Comparison of ENCODE assay signal across 9 cellular contexts in genomic region chr1:201676061-201676644, GRCh38.
DNase-seq lines count a peak whose midpoint lies in the region; ATAC-seq, FAIRE-seq and TF ChIP-seq lines count a peak whose summit lies in the region.
"Had no signal": no experiment of that assay in that cellular context is flagged by ENCODE, and none has a peak within 500 bp of the region (broad histone marks: within the 10 kb centered on the region; RNA-seq: fewer than 3 reads in every experiment).

No MANE protein-coding gene starts in this region.

- no peaks in the 10 kb centered on the region for H3K36me3 Mint-ChIP-seq in activated CD8-positive, alpha-beta T cell treated with anti-CD3 and anti-CD28 coated beads, Interleukin-2, amount 10 ng/mL, durations not matched to agents 7 days and 5 days (ENCODE audit: low read depth)

- ATAC-seq in Right ventricle myocardium inferior (peak; percentile 59), K562 (peak; percentile 67), GM19328 (IDR thresholded peaks at IDR 0.05; ENCODE audit: unreplicated experiment) (no peak), GM18519 (IDR thresholded peaks at IDR 0.05; ENCODE audit: low FRiP score, unreplicated experiment) (no peak)
- no peak for ATAC-seq in activated CD8-positive, alpha-beta T cell treated with anti-CD3 and anti-CD28 coated beads, Interleukin-2, amount 10 ng/mL, durations not matched to agents 7 days and 5 days
- ATAC-seq: T-cell had no signal

- no peak overlapping the region for H3K27ac Mint-ChIP-seq in activated CD8-positive, alpha-beta T cell treated with anti-CD3 and anti-CD28 coated beads, Interleukin-2, amount 10 ng/mL, durations not matched to agents 7 days and 5 days
- H3K27ac Mint-ChIP-seq: T-cell had no signal

- DNase-seq in Right ventricle myocardium inferior (ENCODE audit: missing footprints) (no peak), cardiac septum (ENCODE audit: low spot score) (no peak), K562 (ENCODE audit: extremely low read depth in 1 of 4, low spot score in 3 of 4) (peak in 1 of 4 experiments; percentile 28), kidney tubule cell (ENCODE audit: low spot score) (peak; percentile 50), vagina (ENCODE audit: extremely low spot score in 2 of 2) (no peak)
- no peak for DNase-seq in activated CD8-positive, alpha-beta T cell treated with anti-CD3 and anti-CD28 coated beads, Interleukin-2, amount 10 ng/mL, durations not matched to agents 7 days and 5 days
- DNase-seq: T-cell had no signal

- H3K4me1 ChIP-seq in K562 (replicated peaks in 1 of 2; ENCODE audit: control insufficient read depth in 2 of 2, insufficient read depth in 2 of 2, low read length in 2 of 2) (peaks cover 3 to 18% of the 10 kb centered on the region in 2 experiments; a peak in 4 of 5 replicates), vagina (peaks cover 24% of the 10 kb centered on the region)

- peak overlapping the region in 1 of 2 experiments; percentile 57; a peak in 2 of 4 replicates for H3K9ac ChIP-seq in K562 (ENCODE audit: insufficient read depth in 1 of 2, low read depth in 2 of 2, low read length in 2 of 2)

- TF ChIP-seq CTCF in K562 (IDR thresholded peaks at IDR 0.05 in 2 of 3, conservative IDR thresholded peaks at IDR 0.05 in 1 of 3; ENCODE audit: insufficient read depth in 2 of 3, low read depth in 1 of 3, low read length in 3 of 3), result no peak
- TF ChIP-seq CTCF in vagina (IDR thresholded peaks at IDR 0.05), result no peak

- H3K9me1 ChIP-seq in K562 (ENCODE audit: control insufficient read depth, insufficient read depth, low read length), result no peaks in the 10 kb centered on the region

- TF ChIP-seq EP300 in K562 (IDR thresholded peaks at IDR 0.05; ENCODE audit: low read length), result no peak

- peaks cover 4% of the 10 kb centered on the region for H3K9me3 Mint-ChIP-seq in activated CD8-positive, alpha-beta T cell treated with anti-CD3 and anti-CD28 coated beads, Interleukin-2, amount 10 ng/mL, durations not matched to agents 7 days and 5 days (ENCODE audit: insufficient read depth)

- no peaks in the 10 kb centered on the region for H3K36me3 ChIP-seq in K562 (ENCODE audit: control insufficient read depth, insufficient read depth, low read length)
- no peaks in the 10 kb centered on the region for H3K36me3 ChIP-seq in vagina

- CTCF ChIA-PET in K562 (lab: Yijun Ruan, JAX; ENCODE audit: low intra/inter-chr PET ratio), result no interaction called here
- CTCF ChIA-PET in activated CD8-positive, alpha-beta T cell treated with anti-CD3 and anti-CD28 coated beads, Interleukin-2, amount 10 ng/mL, durations not matched to agents 7 days and 5 days (lab: Charles Lee), result interaction anchor here (1.9 kb wide), 1 partner anchor 27 kb away, joined by 4 read pairs; no protein-coding TSS in a partner anchor

- H3K9me3 ChIP-seq in K562 (replicated peaks; ENCODE audit: control insufficient read depth, insufficient read depth, low read depth, low read length) (no peaks in the 10 kb centered on the region; the same call in 1 of the 2 replicates), vagina (no peaks in the 10 kb centered on the region)

- no peak for TF ChIP-seq POLR2A in K562 (conservative IDR thresholded peaks at IDR 0.05)
- no peak for TF ChIP-seq POLR2A in vagina (IDR thresholded peaks at IDR 0.05)

- no peak overlapping the region for H3K4me3 Mint-ChIP-seq in activated CD8-positive, alpha-beta T cell treated with anti-CD3 and anti-CD28 coated beads, Interleukin-2, amount 10 ng/mL, durations not matched to agents 7 days and 5 days
- H3K4me3 Mint-ChIP-seq: T-cell had no signal

- WGBS in K562 (ENCODE audit: insufficient coverage, low coverage, missing lambda C conversion rate), result 26% methylated on average over 7 of the region's 7 CpGs

- H3K27me3 ChIP-seq in K562 (ENCODE audit: control insufficient read depth in 2 of 2, insufficient read depth in 2 of 2, low read length in 2 of 2) (0 out of 5 replicates have a peak, but pooled peaks cover 0 to 3% of the 10 kb centered on the region in 2 experiments), vagina (no peaks in the 10 kb centered on the region)

- H3K4me3 ChIP-seq in K562 (no peak overlapping the region), vagina (no peak overlapping the region)

- POLR2A ChIA-PET in K562 (lab: Yijun Ruan, JAX), result interaction anchor here (0.6 to 2.6 kb wide), 10 partner anchors 7 to 116 kb away, joined by 3 to 11 read pairs (median 4); no protein-coding TSS in a partner anchor
- POLR2A ChIA-PET in activated CD8-positive, alpha-beta T cell treated with anti-CD3 and anti-CD28 coated beads, Interleukin-2, amount 10 ng/mL, durations not matched to agents 7 days and 5 days (lab: Charles Lee), result no interaction called here

- intact Hi-C loops in Right ventricle myocardium inferior (cut with DNase I) (no loop called here), cardiac septum (cut with DNase I) (no loop called here), K562 (cut with micrococcal nuclease) (no loop called here), vagina (cut with DNase I) (no loop called here)

- BruUV-seq in K562 (replicated peaks; lab: Mats Ljungman, UMichigan), result no TSS peak

- FAIRE-seq in K562 (lab: Jason Lieb, UNC), result no peak

- no peak for TF ChIP-seq RAD21 in K562 (CRISPR knock-in tag; conservative IDR thresholded peaks at IDR 0.05 in 1 of 2, IDR thresholded peaks at IDR 0.05 in 1 of 2)

- no peaks in the 10 kb centered on the region; the same call in 2 of the 3 replicates for H3K79me2 ChIP-seq in K562 (ENCODE audit: control insufficient read depth, insufficient read depth, low read length)

- no peaks in the 10 kb centered on the region for H4K20me1 ChIP-seq in K562 (replicated peaks; ENCODE audit: control insufficient read depth, insufficient read depth, low read length)

- H3K4me1 Mint-ChIP-seq in activated CD8-positive, alpha-beta T cell treated with anti-CD3 and anti-CD28 coated beads, Interleukin-2, amount 10 ng/mL, durations not matched to agents 7 days and 5 days (ENCODE audit: low read depth), result no peaks in the 10 kb centered on the region

- no peak overlapping the region for H3K4me2 ChIP-seq in K562 (ENCODE audit: insufficient read depth, low read length)

- H2AFZ ChIP-seq in K562 (ENCODE audit: low read depth, low read length), result peak overlapping the region; percentile 11; the same call in 1 of the 2 replicates

- no peaks in the 10 kb centered on the region for H3K27me3 Mint-ChIP-seq in activated CD8-positive, alpha-beta T cell treated with anti-CD3 and anti-CD28 coated beads, Interleukin-2, amount 10 ng/mL, durations not matched to agents 7 days and 5 days (ENCODE audit: low read depth)

- no peak overlapping the region for H3K27ac ChIP-seq in K562 (ENCODE audit: extremely low read depth, low read depth, low read length)
- H3K27ac ChIP-seq in vagina, result peak overlapping the region; percentile 8

- in situ Hi-C loops in K562 (cut with MboI), result no loop called here

TF ChIP-seq in K562, 482 proteins besides CTCF, POLR2A, EP300 and RAD21:
- peak; percentile 33; the same call in 1 of the 2 replicates for TF ChIP-seq ZBTB1 (CRISPR knock-in tag; IDR thresholded peaks at IDR 0.05; ENCODE audit: borderline replicate concordance, low read depth)
- no peak for TF ChIP-seq ZNF436 (CRISPR knock-in tag; IDR thresholded peaks at IDR 0.05)
- peak in 1 of 2 experiments; percentile 91 for TF ChIP-seq AFF1 (IDR thresholded peaks at IDR 0.05; ENCODE audit: low read depth in 1 of 2, partially characterized antibody in 2 of 2)
- 0 out of 2 replicates have a peak, but pooled peaks have one; percentile 16 for TF ChIP-seq TFAP4 (CRISPR knock-in tag; IDR thresholded peaks at IDR 0.05; ENCODE audit: borderline replicate concordance)
- peak; percentile 0 for TF ChIP-seq RBBP5 (IDR thresholded peaks at IDR 0.05; ENCODE audit: borderline replicate concordance, insufficient read depth, low read length, poor library complexity, severe bottlenecking)

Comparison
In these comparisons a context has a peak if more than half of its experiments do, and no peak if none do; other contexts are left out.
1. ATAC-seq: peak in Right ventricle myocardium inferior (single experiment) and K562 (single experiment); none in activated CD8-positive, alpha-beta T cell treated with anti-CD3 and anti-CD28 coated beads, Interleukin-2, amount 10 ng/mL, durations not matched to agents 7 days and 5 days (single experiment), GM19328 (single experiment) and GM18519 (single experiment).